19 cellular contexts compared by ENCODE assay signal in the genomic region with DNA sequence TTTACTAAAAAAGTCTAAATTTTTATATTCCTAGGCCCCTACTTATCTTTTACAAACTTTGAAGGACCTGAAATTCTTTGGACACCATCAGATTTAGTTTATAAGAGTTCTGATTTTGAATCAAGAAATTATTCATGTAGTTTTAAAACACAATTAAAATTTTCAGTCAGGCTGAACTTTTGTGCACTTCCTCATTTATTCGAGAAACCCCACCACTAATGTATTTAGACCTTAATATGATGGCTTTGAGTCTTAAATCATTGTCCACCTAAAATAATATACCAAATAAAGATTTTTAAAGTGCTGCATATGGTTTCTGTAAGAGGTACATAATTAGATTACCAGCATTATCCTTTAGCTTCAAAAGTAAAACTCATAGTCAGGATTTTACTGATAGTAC.
"Had no signal": no experiment of that assay in that cellular context is flagged by ENCODE, and none has a peak within 500 bp of the region (broad histone marks: within the 10 kb centered on the region; RNA-seq: fewer than 3 reads in every experiment).

No MANE protein-coding gene starts in this region.

- H3K4me3 Mint-ChIP-seq: naive B cell; naive thymus-derived CD8-positive, alpha-beta T cell had no signal

- H3K9me3 Mint-ChIP-seq: naive thymus-derived CD8-positive, alpha-beta T cell had no signal

- H3K36me3 Mint-ChIP-seq: naive thymus-derived CD8-positive, alpha-beta T cell had no signal

- H3K9me3 ChIP-seq: esophagus muscularis mucosa, gastroesophageal sphincter, heart left ventricle, lower lobe of right lung, mucosa of descending colon had no signal

- H3K4me1 ChIP-seq: gastroesophageal sphincter, heart left ventricle, left lung, lower lobe of right lung had no signal

- H3K27me3 Mint-ChIP-seq: naive B cell; naive thymus-derived CD8-positive, alpha-beta T cell had no signal

- H2AFZ ChIP-seq: hepatocyte had no signal

- H3K4me1 Mint-ChIP-seq: naive B cell; naive thymus-derived CD8-positive, alpha-beta T cell had no signal

- H3K36me3 ChIP-seq: esophagus muscularis mucosa, left lung, lower lobe of right lung had no signal

- H3K4me2 ChIP-seq: hepatocyte had no signal

- H3K27ac ChIP-seq: coronary artery, dorsolateral prefrontal cortex, esophagus muscularis mucosa, foreskin keratinocyte, gastroesophageal sphincter, heart left ventricle, hepatocyte, left lung, lower lobe of right lung had no signal

- H3K27me3 ChIP-seq: dorsolateral prefrontal cortex, esophagus muscularis mucosa, foreskin keratinocyte, gastroesophageal sphincter, heart left ventricle, hepatocyte, left lung had no signal

- ATAC-seq: foreskin keratinocyte; gastroesophageal sphincter; heart left ventricle; left cardiac atrium; left lung; left ventricle myocardium superior; lower lobe of right lung; mucosa of descending colon; naive thymus-derived CD8-positive, alpha-beta T cell had no signal

- H3K4me3 ChIP-seq: coronary artery, dorsolateral prefrontal cortex, esophagus muscularis mucosa, gastroesophageal sphincter, heart left ventricle, hepatocyte, left lung, lower lobe of right lung, mucosa of descending colon had no signal

- DNase-seq: dermis blood vessel endothelial cell; dorsolateral prefrontal cortex; effector CD4-positive, alpha-beta T cell; effector memory CD4-positive, alpha-beta T cell; foreskin keratinocyte; heart left ventricle; hypothalamus; left cardiac atrium; left lung; left ventricle myocardium superior; lower lobe of right lung; mesendoderm; mucosa of descending colon; naive B cell; naive thymus-derived CD8-positive, alpha-beta T cell had no signal

- H3K27ac Mint-ChIP-seq: naive thymus-derived CD8-positive, alpha-beta T cell had no signal

- H3K79me2 ChIP-seq: hepatocyte had no signal
